9 cellular contexts compared by ENCODE assay signal in genomic region chr17:63151981-63152523, GRCh38.
A peak's percentile ranks its signal among the peaks of the same experiment; 100 is the strongest.
DNase-seq lines count a peak whose midpoint lies in the region; ATAC-seq and TF ChIP-seq lines count a peak whose summit lies in the region.
"Had no signal": no experiment of that assay in that cellular context is flagged by ENCODE, and none has a peak within 500 bp of the region (broad histone marks: within the 10 kb centered on the region; RNA-seq: fewer than 3 reads in every experiment).

No MANE protein-coding gene starts in this region.

- CTCF ChIA-PET in activated CD8-positive, alpha-beta T cell treated with anti-CD3 and anti-CD28 coated beads for 36 hours (lab: Charles Lee), result no interaction called here
- CTCF ChIA-PET in activated CD8-positive, alpha-beta T cell treated with anti-CD3 and anti-CD28 coated beads, Interleukin-2, amount 10 ng/mL, durations not matched to agents 7 days and 5 days (lab: Charles Lee), result interaction anchor here (1.2 kb wide), 1 partner anchor 28 kb away, joined by 3 read pairs; no protein-coding TSS in a partner anchor
- CTCF ChIA-PET in mammary epithelial cell (lab: Charles Lee; ENCODE audit: low non-redundant PET), result no interaction called here

- H3K27ac Mint-ChIP-seq in activated CD8-positive, alpha-beta T cell treated with anti-CD3 and anti-CD28 coated beads for 36 hours, result no peak overlapping the region
- no peak overlapping the region for H3K27ac Mint-ChIP-seq in activated CD8-positive, alpha-beta T cell treated with anti-CD3 and anti-CD28 coated beads, Interleukin-2, amount 10 ng/mL, durations not matched to agents 7 days and 5 days
- peak overlapping the region; percentile 90 for H3K27ac Mint-ChIP-seq in type B pancreatic cell

- in situ Hi-C loops in mammary epithelial cell (cut with MboI; ENCODE audit: low sequenced_read_pairs in 2 of 2) (no loop called here), GM13976 (cut with MboI; ENCODE audit: low sequenced_read_pairs, unreplicated experiment) (no loop called here), G401 (cut with HindIII; ENCODE audit: low sequenced_read_pairs) (no loop called here)

- no peak overlapping the region for H2AFZ ChIP-seq in mammary epithelial cell (ENCODE audit: low read depth, low read length)

- H3K4me1 Mint-ChIP-seq in activated CD8-positive, alpha-beta T cell treated with anti-CD3 and anti-CD28 coated beads for 36 hours (ENCODE audit: low read depth), result peaks cover 6% of the 10 kb centered on the region
- H3K4me1 Mint-ChIP-seq in activated CD8-positive, alpha-beta T cell treated with anti-CD3 and anti-CD28 coated beads, Interleukin-2, amount 10 ng/mL, durations not matched to agents 7 days and 5 days (ENCODE audit: low read depth), result peaks cover 3% of the 10 kb centered on the region
- H3K4me1 Mint-ChIP-seq in type B pancreatic cell (ENCODE audit: unreplicated experiment), result peaks cover 45% of the 10 kb centered on the region

- H3K27me3 Mint-ChIP-seq in activated CD8-positive, alpha-beta T cell treated with anti-CD3 and anti-CD28 coated beads for 36 hours, result no peaks in the 10 kb centered on the region
- H3K27me3 Mint-ChIP-seq in activated CD8-positive, alpha-beta T cell treated with anti-CD3 and anti-CD28 coated beads, Interleukin-2, amount 10 ng/mL, durations not matched to agents 7 days and 5 days (ENCODE audit: low read depth), result no peaks in the 10 kb centered on the region
- no peaks in the 10 kb centered on the region for H3K27me3 Mint-ChIP-seq in type B pancreatic cell

- no peaks in the 10 kb centered on the region for H3K36me3 Mint-ChIP-seq in activated CD8-positive, alpha-beta T cell treated with anti-CD3 and anti-CD28 coated beads for 36 hours (ENCODE audit: low read depth)
- no peaks in the 10 kb centered on the region for H3K36me3 Mint-ChIP-seq in activated CD8-positive, alpha-beta T cell treated with anti-CD3 and anti-CD28 coated beads, Interleukin-2, amount 10 ng/mL, durations not matched to agents 7 days and 5 days (ENCODE audit: low read depth)
- peaks cover 4% of the 10 kb centered on the region for H3K36me3 Mint-ChIP-seq in type B pancreatic cell

- H3K9me3 ChIP-seq in mammary epithelial cell (replicated peaks; ENCODE audit: insufficient read depth, low read length), result no peaks in the 10 kb centered on the region
- H3K9me3 ChIP-seq: MG63 had no signal

- peaks cover 57% of the 10 kb centered on the region for H3K79me2 ChIP-seq in mammary epithelial cell (ENCODE audit: insufficient read depth, low read length)

- H3K4me3 ChIP-seq in mammary epithelial cell (replicated peaks in 1 of 3; ENCODE audit: insufficient read depth in 1 of 3, low read depth in 2 of 3, low read length in 3 of 3), result no peak overlapping the region
- H3K4me3 ChIP-seq: MG63 had no signal

- no peak overlapping the region for H3K4me2 ChIP-seq in mammary epithelial cell (ENCODE audit: insufficient read depth, low read depth, low read length)

- H3K9ac ChIP-seq in mammary epithelial cell (ENCODE audit: insufficient read depth, low read length), result no peak overlapping the region

- no peak for TF ChIP-seq CTCF in activated CD8-positive, alpha-beta T cell treated with anti-CD3 and anti-CD28 coated beads for 36 hours (IDR thresholded peaks at IDR 0.05)
- no peak for TF ChIP-seq CTCF in type B pancreatic cell (conservative IDR thresholded peaks at IDR 0.05)
- no peak for TF ChIP-seq CTCF in mammary epithelial cell (conservative IDR thresholded peaks at IDR 0.05 in 1 of 2, IDR thresholded peaks at IDR 0.05 in 1 of 2; ENCODE audit: extremely low read depth in 1 of 2, insufficient read depth in 1 of 2, low read depth in 1 of 2, low read length in 2 of 2)
- TF ChIP-seq CTCF in GM13976 (IDR thresholded peaks at IDR 0.05; ENCODE audit: borderline replicate concordance, control extremely low read depth, extremely low read depth, insufficient read depth, missing control alignments), result no peak

- H3K4me3 Mint-ChIP-seq in activated CD8-positive, alpha-beta T cell treated with anti-CD3 and anti-CD28 coated beads for 36 hours, result no peak overlapping the region
- no peak overlapping the region for H3K4me3 Mint-ChIP-seq in activated CD8-positive, alpha-beta T cell treated with anti-CD3 and anti-CD28 coated beads, Interleukin-2, amount 10 ng/mL, durations not matched to agents 7 days and 5 days
- peak overlapping the region; percentile 91 for H3K4me3 Mint-ChIP-seq in type B pancreatic cell

- intact Hi-C loops in activated CD8-positive, alpha-beta T cell treated with anti-CD3 and anti-CD28 coated beads for 36 hours (cut with micrococcal nuclease), result no loop called here
- intact Hi-C loops in mammary epithelial cell (cut with micrococcal nuclease), result no loop called here

- no peaks in the 10 kb centered on the region for H4K20me1 ChIP-seq in mammary epithelial cell (ENCODE audit: insufficient read depth, low read length)

- WGBS in mammary epithelial cell (ENCODE audit: low coverage, missing lambda C conversion rate), result 90% methylated on average over 3 of the region's 4 CpGs

- H3K4me1 ChIP-seq in mammary epithelial cell (ENCODE audit: insufficient read depth, low read length), result no peaks in the 10 kb centered on the region

- H3K27me3 ChIP-seq in layer of hippocampus (ENCODE audit: control insufficient read depth, insufficient read depth, low read length) (no peaks in the 10 kb centered on the region), mammary epithelial cell (ENCODE audit: insufficient read depth, low read length) (no peaks in the 10 kb centered on the region)
- H3K27me3 ChIP-seq: MG63 had no signal

- dilution Hi-C loops in mammary epithelial cell (cut with HindIII; ENCODE audit: low sequenced_read_pairs), result no loop called here

- H3K36me3 ChIP-seq in mammary epithelial cell (ENCODE audit: insufficient read depth, low read length), result no peaks in the 10 kb centered on the region
- H3K36me3 ChIP-seq: MG63 had no signal

- DNase-seq in activated CD8-positive, alpha-beta T cell treated with anti-CD3 and anti-CD28 coated beads for 36 hours, result no peak
- DNase-seq in activated CD8-positive, alpha-beta T cell treated with anti-CD3 and anti-CD28 coated beads, Interleukin-2, amount 10 ng/mL, durations not matched to agents 7 days and 5 days, result no peak
- DNase-seq in astrocyte of the hippocampus (ENCODE audit: low read depth, low spot score) (peak; percentile 60), type B pancreatic cell (ENCODE audit: extremely low spot score, unreplicated experiment) (no peak), mammary epithelial cell (no peak), GM13976 (ENCODE audit: low spot score) (no peak), G401 (ENCODE audit: low spot score) (no peak)
- DNase-seq: MG63 had no signal

- peak overlapping the region; percentile 75 for H3K27ac ChIP-seq in layer of hippocampus (ENCODE audit: low read depth, low read length)
- no peak overlapping the region for H3K27ac ChIP-seq in mammary epithelial cell (ENCODE audit: insufficient read depth, low read depth, low read length)

- POLR2A ChIA-PET in activated CD8-positive, alpha-beta T cell treated with anti-CD3 and anti-CD28 coated beads for 36 hours (lab: Charles Lee), result no interaction called here
- POLR2A ChIA-PET in activated CD8-positive, alpha-beta T cell treated with anti-CD3 and anti-CD28 coated beads, Interleukin-2, amount 10 ng/mL, durations not matched to agents 7 days and 5 days (lab: Charles Lee), result no interaction called here

- ATAC-seq in activated CD8-positive, alpha-beta T cell treated with anti-CD3 and anti-CD28 coated beads for 36 hours, result peak; percentile 34
- ATAC-seq in activated CD8-positive, alpha-beta T cell treated with anti-CD3 and anti-CD28 coated beads, Interleukin-2, amount 10 ng/mL, durations not matched to agents 7 days and 5 days, result no peak

- no peaks in the 10 kb centered on the region for H3K9me3 Mint-ChIP-seq in activated CD8-positive, alpha-beta T cell treated with anti-CD3 and anti-CD28 coated beads for 36 hours
- no peaks in the 10 kb centered on the region for H3K9me3 Mint-ChIP-seq in activated CD8-positive, alpha-beta T cell treated with anti-CD3 and anti-CD28 coated beads, Interleukin-2, amount 10 ng/mL, durations not matched to agents 7 days and 5 days (ENCODE audit: insufficient read depth)
- no peaks in the 10 kb centered on the region for H3K9me3 Mint-ChIP-seq in type B pancreatic cell

- BruUV-seq in mammary epithelial cell (replicated peaks; lab: Mats Ljungman, UMichigan), result no TSS peak
